Comparison of ENCODE assay signal across 8 cellular contexts in genomic region chr3:49929333-49930240, GRCh38. TPM values are rescaled to one million over a fixed set of nuclear protein-coding genes. Genes with fewer than 3 reads are reported as not detected.
DNase-seq lines count a peak whose midpoint lies in the region; ATAC-seq and TF ChIP-seq lines count a peak whose summit lies in the region.

Gene MON1A (minus strand): TSS chr3:49929811. CDS start chr3:49913346, 16,465 bp downstream.

- no peak within 1 kb of the TSS for H3K4me3 ChIP-seq in KMS-11 (IDR thresholded peaks at IDR 0.05; ENCODE audit: insufficient read depth, low read depth, low read length)

- no peak within 1 kb of the TSS for H3K27ac ChIP-seq in KMS-11

- H3K36me3 Mint-ChIP-seq in activated T-helper 2 cell treated with anti-CD3 and anti-CD28 coated beads, Interferon-gamma antibody, Interleukin-2, Interleukin-4, amounts not matched to agents 10 μg/mL and 5 μg/mL and 100 μg/mL, durations not matched to agents 14 hours and 24 hours and 36 hours (ENCODE audit: low read depth), result no peaks in the 10 kb centered on the region
- no peaks in the 10 kb centered on the region for H3K36me3 Mint-ChIP-seq in natural killer cell treated with Interleukin-12 subunit alpha and Interleukin-12 subunit beta and Interleukin-15 and Interleukin-18, amount 100 ng/mL, for 72 hours

- H3K27me3 ChIP-seq in KMS-11 (ENCODE audit: insufficient read depth, low read depth), result no peaks in the 10 kb centered on the region

- H2AFZ ChIP-seq in KMS-11 (ENCODE audit: low read depth), result peak within 1 kb of the TSS; percentile 94

- no peaks in the 10 kb centered on the region for H3K9me3 Mint-ChIP-seq in activated T-helper 2 cell treated with anti-CD3 and anti-CD28 coated beads, Interferon-gamma antibody, Interleukin-2, Interleukin-4, amounts not matched to agents 10 μg/mL and 5 μg/mL and 100 μg/mL, durations not matched to agents 14 hours and 24 hours and 36 hours
- H3K9me3 Mint-ChIP-seq in natural killer cell treated with Interleukin-12 subunit alpha and Interleukin-12 subunit beta and Interleukin-15 and Interleukin-18, amount 100 ng/mL, for 72 hours, result no peaks in the 10 kb centered on the region

- peak within 1 kb of the TSS; percentile 37; the same call in 1 of the 2 replicates for H3K9ac ChIP-seq in KMS-11

- H3K79me2 ChIP-seq in KMS-11 (ENCODE audit: insufficient read depth, low read depth), result no peaks in the 10 kb centered on the region

- peaks cover 19% of the 10 kb centered on the region for H3K4me1 ChIP-seq in KMS-11 (ENCODE audit: low read depth, poor library complexity, severe bottlenecking)

- peak within 1 kb of the TSS; percentile 36 for H3K27ac Mint-ChIP-seq in activated T-helper 2 cell treated with anti-CD3 and anti-CD28 coated beads, Interferon-gamma antibody, Interleukin-2, Interleukin-4, amounts not matched to agents 10 μg/mL and 5 μg/mL and 100 μg/mL, durations not matched to agents 14 hours and 24 hours and 36 hours
- peak within 1 kb of the TSS; percentile 80 to 92 for H3K27ac Mint-ChIP-seq in natural killer cell treated with Interleukin-12 subunit alpha and Interleukin-12 subunit beta and Interleukin-15 and Interleukin-18, amount 100 ng/mL, for 72 hours

- H3K27me3 Mint-ChIP-seq in activated T-helper 2 cell treated with anti-CD3 and anti-CD28 coated beads, Interferon-gamma antibody, Interleukin-2, Interleukin-4, amounts not matched to agents 10 μg/mL and 5 μg/mL and 100 μg/mL, durations not matched to agents 14 hours and 24 hours and 36 hours (ENCODE audit: low read depth), result no peaks in the 10 kb centered on the region
- no peaks in the 10 kb centered on the region for H3K27me3 Mint-ChIP-seq in natural killer cell treated with Interleukin-12 subunit alpha and Interleukin-12 subunit beta and Interleukin-15 and Interleukin-18, amount 100 ng/mL, for 72 hours

- no peaks in the 10 kb centered on the region for H3K36me3 ChIP-seq in KMS-11 (ENCODE audit: insufficient read depth)

- DNase-seq in EL (peak; percentile 95), RPMI8226 (peak; percentile 90), fibroblast of peridontal ligament (ENCODE audit: extremely low read depth) (peak; percentile 84)
- DNase-seq in activated T-helper 2 cell treated with anti-CD3 and anti-CD28 coated beads, Interferon-gamma antibody, Interleukin-2, Interleukin-4, amounts not matched to agents 10 μg/mL and 5 μg/mL and 100 μg/mL, durations not matched to agents 14 hours and 24 hours and 36 hours (ENCODE audit: low spot score), result peak; percentile 84
- DNase-seq in natural killer cell treated with Interleukin-12 subunit alpha and Interleukin-12 subunit beta and Interleukin-15 and Interleukin-18, amount 100 ng/mL, for 72 hours (ENCODE audit: low spot score), result peak; percentile 95
- peak; percentile 94 for DNase-seq in stimulated activated naive CD8-positive, alpha-beta T cell treated with anti-CD3 and anti-CD28 coated beads, Interleukin-15, Interleukin-2, amounts not matched to agents 100 U/mL and 50 U/mL, for 24 hours

- intact Hi-C loops in activated T-helper 2 cell treated with anti-CD3 and anti-CD28 coated beads, Interferon-gamma antibody, Interleukin-2, Interleukin-4, amounts not matched to agents 10 μg/mL and 5 μg/mL and 100 μg/mL, durations not matched to agents 14 hours and 24 hours and 36 hours (cut with micrococcal nuclease), result loop anchor here (1.0 to 10.0 kb wide), 2 partner anchors 11 to 365 kb away; partner anchors contain the start of genes HYAL3, IFRD2, NAA80 and RBM6

- peak; percentile 87 for ATAC-seq in GM21737 (IDR thresholded peaks at IDR 0.05; ENCODE audit: unreplicated experiment)
- ATAC-seq in natural killer cell treated with Interleukin-12 subunit alpha and Interleukin-12 subunit beta and Interleukin-15 and Interleukin-18, amount 100 ng/mL, for 72 hours, result peak; percentile 99
- ATAC-seq in stimulated activated naive CD8-positive, alpha-beta T cell treated with anti-CD3 and anti-CD28 coated beads, Interleukin-15, Interleukin-2, amounts not matched to agents 100 U/mL and 50 U/mL, for 24 hours, result peak; percentile 98

- TF ChIP-seq CTCF in KMS-11 (conservative IDR thresholded peaks at IDR 0.05; ENCODE audit: low read depth, low read length), result no peak

- peak within 1 kb of the TSS; percentile 88 for H3K4me2 ChIP-seq in KMS-11

- peak within 1 kb of the TSS; percentile 90 for H3K4me3 Mint-ChIP-seq in activated T-helper 2 cell treated with anti-CD3 and anti-CD28 coated beads, Interferon-gamma antibody, Interleukin-2, Interleukin-4, amounts not matched to agents 10 μg/mL and 5 μg/mL and 100 μg/mL, durations not matched to agents 14 hours and 24 hours and 36 hours (ENCODE audit: low read depth)
- H3K4me3 Mint-ChIP-seq in natural killer cell treated with Interleukin-12 subunit alpha and Interleukin-12 subunit beta and Interleukin-15 and Interleukin-18, amount 100 ng/mL, for 72 hours, result peak within 1 kb of the TSS; percentile 84

- H3K4me1 Mint-ChIP-seq in activated T-helper 2 cell treated with anti-CD3 and anti-CD28 coated beads, Interferon-gamma antibody, Interleukin-2, Interleukin-4, amounts not matched to agents 10 μg/mL and 5 μg/mL and 100 μg/mL, durations not matched to agents 14 hours and 24 hours and 36 hours (ENCODE audit: low read depth), result peaks cover 16% of the 10 kb centered on the region
- H3K4me1 Mint-ChIP-seq in natural killer cell treated with Interleukin-12 subunit alpha and Interleukin-12 subunit beta and Interleukin-15 and Interleukin-18, amount 100 ng/mL, for 72 hours (ENCODE audit: low read depth in 2 of 2), result peaks cover 12 to 18% of the 10 kb centered on the region in 2 donors

- H4K20me1 ChIP-seq in KMS-11 (ENCODE audit: insufficient read depth), result no peaks in the 10 kb centered on the region

RNA-seq across cellular contexts. Expression of gene MON1A, which starts in this region (rescaled TPM):
- 15.1 and 15.7 TPM in 2 replicates for total RNA-seq in activated T-helper 2 cell treated with anti-CD3 and anti-CD28 coated beads, Interferon-gamma antibody, Interleukin-2, Interleukin-4, amounts not matched to agents 10 μg/mL and 5 μg/mL and 100 μg/mL, durations not matched to agents 14 hours and 24 hours and 36 hours
- 10 to 100 TPM; 11.3 to 18.7 TPM for total RNA-seq in natural killer cell treated with Interleukin-12 subunit alpha and Interleukin-12 subunit beta and Interleukin-15 and Interleukin-18, amount 100 ng/mL, for 72 hours
